ENCODE assay signal across 8 cellular contexts in genomic region chr1:150164769-150165168, GRCh38. TPM values are rescaled to one million over a fixed set of nuclear protein-coding genes. Genes with fewer than 3 reads are reported as not detected.
DNase-seq lines count a peak whose midpoint lies in the region; ATAC-seq and TF ChIP-seq lines count a peak whose summit lies in the region.
"Had no signal": no experiment of that assay in that cellular context is flagged by ENCODE, and none has a peak within 500 bp of the region (broad histone marks: within the 10 kb centered on the region; RNA-seq: fewer than 3 reads in every experiment).

No MANE protein-coding gene starts in this region.

- H3K9me3 Mint-ChIP-seq in GM23338: no peaks in the 10 kb centered on the region

- H3K27me3 Mint-ChIP-seq in GM23338 (ENCODE audit: insufficient read depth, low read depth, poor library complexity): peaks cover 10% of the 10 kb centered on the region

- H4K20me1 ChIP-seq in GM23338 (replicated peaks; ENCODE audit: insufficient read depth): no peaks in the 10 kb centered on the region

- no peaks in the 10 kb centered on the region for H3K9me3 ChIP-seq in ascending aorta
- H3K9me3 ChIP-seq in mucosa of rectum (ENCODE audit: control insufficient read depth in 2 of 2, low read length in 2 of 2): no peaks in the 10 kb centered on the region
- H3K9me3 ChIP-seq in testis: no peaks in the 10 kb centered on the region

- 79 to 86% methylated on average over 5 of the region's 5 CpGs for WGBS in testis, 2 donors

- H3K9me2 ChIP-seq in GM23338 (ENCODE audit: insufficient read depth): no peaks in the 10 kb centered on the region; the same call in 1 of the 2 replicates

- no peaks in the 10 kb centered on the region for H3K27me3 ChIP-seq in GM23338 (ENCODE audit: insufficient read depth)
- no peaks in the 10 kb centered on the region for H3K27me3 ChIP-seq in ascending aorta
- H3K27me3 ChIP-seq in mucosa of rectum (ENCODE audit: control insufficient read depth in 2 of 2, insufficient read depth in 2 of 2, low read length in 2 of 2): no peaks in the 10 kb centered on the region
- no peaks in the 10 kb centered on the region for H3K27me3 ChIP-seq in testis

- no peak for DNase-seq in GM23338 (ENCODE audit: low spot score)
- no peak for DNase-seq in ascending aorta (ENCODE audit: low spot score in 2 of 2)
- DNase-seq in activated CD4-positive, alpha-beta T cell treated with anti-CD3 and anti-CD28 coated beads for 48 hours: no peak
- no peak for DNase-seq in activated CD4-positive, alpha-beta T cell treated with anti-CD3 and anti-CD28 coated beads, Interleukin-2, amount 50 U/mL, for 1 hour
- DNase-seq in testis: no peak
- DNase-seq: activated CD8-positive, alpha-beta memory T cell treated with anti-CD3 and anti-CD28 coated beads, Interleukin-2, amount 50 U/mL, for 4 hours had no signal

- H3K9ac ChIP-seq in mucosa of rectum (ENCODE audit: low read depth in 1 of 2, low read length in 2 of 2): no peak overlapping the region

- no peak overlapping the region for H3K4me2 ChIP-seq in GM23338

- H3K36me3 ChIP-seq in GM23338 (ENCODE audit: insufficient read depth) (no peaks in the 10 kb centered on the region), ascending aorta (peaks cover 4 to 5% of the 10 kb centered on the region in 2 donors), mucosa of rectum (ENCODE audit: control insufficient read depth in 2 of 2, insufficient read depth in 2 of 2, low read length in 2 of 2) (no peaks in the 10 kb centered on the region), testis (ENCODE audit: low read depth, missing control alignments) (no peaks in the 10 kb centered on the region)

- peak overlapping the region; percentile 20; the same call in 1 of the 2 replicates for H3K27ac Mint-ChIP-seq in GM23338

- H3K4me3 ChIP-seq in GM23338 (no peak overlapping the region), ascending aorta (no peak overlapping the region), mucosa of rectum (ENCODE audit: low read length in 2 of 2) (no peak overlapping the region), testis (no peak overlapping the region)

- H3K27ac ChIP-seq in GM23338 (ENCODE audit: low read depth): 0 out of 2 replicates have a peak overlapping the region, but pooled peaks have one; percentile 75
- H3K27ac ChIP-seq in ascending aorta: peak overlapping the region; percentile 84 to 98
- peak overlapping the region; percentile 7 to 26 for H3K27ac ChIP-seq in mucosa of rectum (ENCODE audit: low read depth in 2 of 2, low read length in 2 of 2)
- H3K27ac ChIP-seq in temporal lobe (ENCODE audit: low read depth, low read length): peak overlapping the region; percentile 89
- peak overlapping the region in 1 of 2 donors; percentile 95 for H3K27ac ChIP-seq in testis

- peaks cover 14% of the 10 kb centered on the region for H3K36me3 Mint-ChIP-seq in GM23338 (ENCODE audit: low read depth)

- no peak for ATAC-seq in GM23338

- no peak for TF ChIP-seq CTCF in GM23338 (conservative IDR thresholded peaks at IDR 0.05; ENCODE audit: low read depth in 2 of 2)
- TF ChIP-seq CTCF in ascending aorta (IDR thresholded peaks at IDR 0.05): no peak
- TF ChIP-seq CTCF in testis (IDR thresholded peaks at IDR 0.05): no peak

- peaks cover 17% of the 10 kb centered on the region for H3F3A ChIP-seq in GM23338 (replicated peaks; ENCODE audit: low read depth)

- H2AFZ ChIP-seq in GM23338: 0 out of 2 replicates have a peak overlapping the region, but pooled peaks have one; percentile 34

- TF ChIP-seq POLR2A in testis (IDR thresholded peaks at IDR 0.05): no peak

- no peak overlapping the region for H3K4me3 Mint-ChIP-seq in GM23338

- H3K4me1 Mint-ChIP-seq in GM23338: peaks cover 49% of the 10 kb centered on the region

- intact Hi-C loops in ascending aorta (cut with DNase I) (loop anchor here (5.0 kb wide), 2 partner anchors 152 to 202 kb away; partner anchors contain the start of gene OTUD7B), testis (cut with DNase I; ENCODE audit: low total_unique reads) (loop anchor here (5.0 kb wide), 1 partner anchor 87 kb away; no protein-coding TSS in a partner anchor)

- no peaks in the 10 kb centered on the region for H3K79me2 ChIP-seq in GM23338 (replicated peaks; ENCODE audit: insufficient read depth)

- H3K4me1 ChIP-seq in GM23338 (ENCODE audit: insufficient read depth) (peaks cover 26% of the 10 kb centered on the region), ascending aorta (peaks cover 18 to 34% of the 10 kb centered on the region in 2 donors), mucosa of rectum (ENCODE audit: control insufficient read depth in 2 of 2, insufficient read depth in 2 of 2, low read length in 2 of 2) (peaks cover 23 to 32% of the 10 kb centered on the region in 2 donors), testis (peaks cover 6% of the 10 kb centered on the region)

TF ChIP-seq in GM23338, 12 proteins besides CTCF, POLR2A, EP300 and RAD21:
- TF ChIP-seq ZNF462 (CRISPR knock-in tag; IDR thresholded peaks at IDR 0.05) (no peak), NANOG (IDR thresholded peaks at IDR 0.05; ENCODE audit: borderline replicate concordance) (no peak), ZNF114 (CRISPR knock-in tag; IDR thresholded peaks at IDR 0.05) (no peak), EZH2 (IDR thresholded peaks at IDR 0.05; ENCODE audit: low read depth, unreplicated experiment) (no peak), POLR2AphosphoS5 (IDR thresholded peaks at IDR 0.05; ENCODE audit: low read depth) (no peak), STAT1 (IDR thresholded peaks at IDR 0.05; ENCODE audit: unreplicated experiment) (no peak)
TF ChIP-seq in GM23338: peak in this region for 0.

RNA-seq across cellular contexts. Expression of gene PLEKHO1, which starts 15.1 kb away (rescaled TPM):
- 26.3 and 34.3 TPM in 2 replicates for total RNA-seq in GM23338 (2014; rRNA removed; shearing (Covaris generic))
- polyA plus RNA-seq in GM23338 (2016; fragmentation: Nextera tagmentation; extraction: Ambion mirVana) (33.1 and 36.7 TPM in 2 replicates), testis (ENCODE audit: insufficient read depth, low read depth, low replicate concordance) (283 TPM)
- total RNA-seq in ascending aorta (88.9 TPM), temporal lobe (45.2 TPM), testis (100 to 1,000 TPM in 1 of 2 donors, 10 to 100 TPM in 1; 83.5 to 175 TPM)
